In genomic region chr6:170305772-170306323, GRCh38 we compare ENCODE assay signal across 8 cellular contexts. TPM values are rescaled to one million over a fixed set of nuclear protein-coding genes. Genes with fewer than 3 reads are reported as not detected.
A peak's percentile ranks its signal among the peaks of the same experiment; 100 is the strongest.
DNase-seq lines count a peak whose midpoint lies in the region; ATAC-seq and TF ChIP-seq lines count a peak whose summit lies in the region.

No MANE protein-coding gene starts in this region.

- H3K27ac ChIP-seq in KOPT-K1 (ENCODE audit: low read depth, low read length, poor library complexity, severe bottlenecking), result peak overlapping the region; percentile 86

- H3K36me3 Mint-ChIP-seq in natural killer cell treated with Interleukin-12 subunit alpha and Interleukin-12 subunit beta and Interleukin-15 and Interleukin-18, amount 100 ng/mL, for 72 hours, result peaks cover 23% of the 10 kb centered on the region

- DNase-seq in choroid plexus epithelial cell (ENCODE audit: low read depth) (no peak), NCI-H82 (lab: John Stamatoyannopoulos, UW) (no peak), hepatic stellate cell (ENCODE audit: low spot score) (no peak)
- no peak for DNase-seq in natural killer cell treated with Interleukin-12 subunit alpha and Interleukin-12 subunit beta and Interleukin-15 and Interleukin-18, amount 100 ng/mL, for 72 hours (ENCODE audit: low spot score)

- peaks cover 9% of the 10 kb centered on the region for H3K36me3 ChIP-seq in KOPT-K1 (ENCODE audit: insufficient read depth, low read length)

- H3K4me3 ChIP-seq in choroid plexus epithelial cell (ENCODE audit: low read depth, low read length), result peak overlapping the region; percentile 100

- ATAC-seq in GM18517 (IDR thresholded peaks at IDR 0.05; ENCODE audit: unreplicated experiment), result peak; percentile 8
- ATAC-seq in natural killer cell treated with Interleukin-12 subunit alpha and Interleukin-12 subunit beta and Interleukin-15 and Interleukin-18, amount 100 ng/mL, for 72 hours, result no peak
- no peak for ATAC-seq in HG03520 (IDR thresholded peaks at IDR 0.05; ENCODE audit: unreplicated experiment)
- no peak for ATAC-seq in HG03135 (IDR thresholded peaks at IDR 0.05; ENCODE audit: unreplicated experiment)

- H3K9me3 ChIP-seq in KOPT-K1 (ENCODE audit: insufficient read depth, low read length, poor library complexity, severe bottlenecking), result peaks cover 11% of the 10 kb centered on the region

- H3K4me3 Mint-ChIP-seq in natural killer cell treated with Interleukin-12 subunit alpha and Interleukin-12 subunit beta and Interleukin-15 and Interleukin-18, amount 100 ng/mL, for 72 hours, result peak overlapping the region; percentile 99

- no peak overlapping the region for H3K27ac Mint-ChIP-seq in natural killer cell treated with Interleukin-12 subunit alpha and Interleukin-12 subunit beta and Interleukin-15 and Interleukin-18, amount 100 ng/mL, for 72 hours

- H3K27me3 Mint-ChIP-seq in natural killer cell treated with Interleukin-12 subunit alpha and Interleukin-12 subunit beta and Interleukin-15 and Interleukin-18, amount 100 ng/mL, for 72 hours, result peaks cover 8 to 34% of the 10 kb centered on the region in 2 donors

- no peak for TF ChIP-seq CTCF in choroid plexus epithelial cell (conservative IDR thresholded peaks at IDR 0.05; ENCODE audit: low read depth, low read length)

- no peaks in the 10 kb centered on the region for H3K9me3 Mint-ChIP-seq in natural killer cell treated with Interleukin-12 subunit alpha and Interleukin-12 subunit beta and Interleukin-15 and Interleukin-18, amount 100 ng/mL, for 72 hours

- peaks cover 27 to 31% of the 10 kb centered on the region in 2 donors for H3K4me1 Mint-ChIP-seq in natural killer cell treated with Interleukin-12 subunit alpha and Interleukin-12 subunit beta and Interleukin-15 and Interleukin-18, amount 100 ng/mL, for 72 hours (ENCODE audit: low read depth in 2 of 2)

RNA-seq across cellular contexts. Expression of gene FAM120B, which starts 0.7 kb away (rescaled TPM):
- total RNA-seq in natural killer cell treated with Interleukin-12 subunit alpha and Interleukin-12 subunit beta and Interleukin-15 and Interleukin-18, amount 100 ng/mL, for 72 hours, result 10 to 100 TPM; 19.9 to 28.0 TPM

RNA-seq across cellular contexts. Expression of gene DLL1, which starts 15.0 kb away (rescaled TPM):
- total RNA-seq in natural killer cell treated with Interleukin-12 subunit alpha and Interleukin-12 subunit beta and Interleukin-15 and Interleukin-18, amount 100 ng/mL, for 72 hours, result under 1 TPM; 0.12 to 0.61 TPM
